In the genomic region with DNA sequence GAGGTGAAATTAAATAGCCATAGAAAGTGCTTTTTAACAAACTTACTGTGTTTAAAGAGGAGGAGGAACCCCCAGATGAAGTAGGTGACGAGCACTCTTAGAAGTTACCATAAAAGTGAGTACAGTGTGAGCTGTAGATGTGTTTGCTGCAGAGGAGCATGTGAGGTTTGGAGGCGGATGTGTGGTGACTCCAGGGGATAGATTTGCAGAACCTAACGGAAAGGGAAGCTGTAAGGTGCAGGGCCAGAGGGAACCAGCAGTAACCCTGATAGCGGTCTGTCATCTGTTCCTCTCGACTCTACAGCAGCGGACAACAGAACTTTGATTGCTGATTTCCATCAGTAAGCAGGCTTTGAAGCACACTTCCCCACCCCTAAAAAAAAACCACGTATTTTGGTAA, we compare ENCODE assay signal across 1 cellular context.
TF ChIP-seq lines count a peak whose summit lies in the region.

No MANE protein-coding gene starts in this region.

TF ChIP-seq in GM12878, 131 proteins besides CTCF, POLR2A, EP300 and RAD21:
- no peak for TF ChIP-seq SRF (IDR thresholded peaks at IDR 0.05; ENCODE audit: low read depth in 2 of 2, low read length in 2 of 2)
- TF ChIP-seq POLR2AphosphoS5 (IDR thresholded peaks at IDR 0.05; ENCODE audit: low read length) = peak; percentile 40; the same call in 1 of the 2 replicates
TF ChIP-seq in GM12878: peak in this region for 1.
